Comparison of ENCODE assay signal across 8 cellular contexts in genomic region chr3:179148446-179149238, GRCh38.
DNase-seq lines count a peak whose midpoint lies in the region; ATAC-seq lines count a peak whose summit lies in the region.

No MANE protein-coding gene starts in this region.

- no peaks in the 10 kb centered on the region for H3K27me3 Mint-ChIP-seq in memory B cell

- no peaks in the 10 kb centered on the region for H3K36me3 ChIP-seq in effector memory CD4-positive, alpha-beta T cell (ENCODE audit: control insufficient read depth, insufficient read depth, low read length)

- H3K4me1 Mint-ChIP-seq in memory B cell = peaks cover 28% of the 10 kb centered on the region

- no peak overlapping the region for H3K27ac Mint-ChIP-seq in memory B cell

- peak; percentile 29 for ATAC-seq in HG02943 (IDR thresholded peaks at IDR 0.05; ENCODE audit: low read depth, unreplicated experiment)
- ATAC-seq in memory B cell (ENCODE audit: low read depth) = peak; percentile 2

- H3K27ac ChIP-seq in effector memory CD4-positive, alpha-beta T cell (ENCODE audit: insufficient read depth, low read length, poor library complexity, severe bottlenecking) = peak overlapping the region; percentile 98

- H3K36me3 Mint-ChIP-seq in memory B cell = no peaks in the 10 kb centered on the region

- no peaks in the 10 kb centered on the region for H3K9me3 ChIP-seq in effector memory CD4-positive, alpha-beta T cell (ENCODE audit: control insufficient read depth, low read length)

- H3K27me3 ChIP-seq in effector memory CD4-positive, alpha-beta T cell (replicated peaks; ENCODE audit: control insufficient read depth, insufficient read depth, low read length, poor library complexity, severe bottlenecking) = no peaks in the 10 kb centered on the region

- H3K4me1 ChIP-seq in effector memory CD4-positive, alpha-beta T cell (ENCODE audit: control insufficient read depth, insufficient read depth, low read length, poor library complexity, severe bottlenecking) = peaks cover 9% of the 10 kb centered on the region

- peak overlapping the region; percentile 97 for H3K4me3 Mint-ChIP-seq in memory B cell

- DNase-seq in SIG-M5 treated with dmso at 0.1 percent for 504 hours (lab: John Stamatoyannopoulos, UW; ENCODE audit: unreplicated experiment) = peak; percentile 59
- no peak for DNase-seq in SIG-M5 (lab: John Stamatoyannopoulos, UW)
- peak; percentile 26 for DNase-seq in NCI-H345 treated with DMSO at 0.1 percent for 48 hours (lab: John Stamatoyannopoulos, UW; ENCODE audit: unreplicated experiment)
- peak; percentile 81 for DNase-seq in activated CD8-positive, alpha-beta memory T cell treated with anti-CD3 and anti-CD28 coated beads for 24 hours
- peak; percentile 40 to 65 (median 47) for DNase-seq in effector memory CD4-positive, alpha-beta T cell
- peak; percentile 41 to 75 for DNase-seq in memory B cell (ENCODE audit: low spot score in 2 of 2)
- peak; percentile 41 for DNase-seq in stimulated activated CD8-positive, alpha-beta memory T cell treated with anti-CD3 and anti-CD28 coated beads, Interleukin-12 subunit alpha, Interleukin-12 subunit beta, amount 100 ng/mL, for 4 hours (ENCODE audit: low read depth)

- peak overlapping the region; percentile 99 for H3K4me3 ChIP-seq in effector memory CD4-positive, alpha-beta T cell (ENCODE audit: insufficient read depth, low read depth, low read length, poor library complexity, severe bottlenecking)

- no peaks in the 10 kb centered on the region for H3K9me3 Mint-ChIP-seq in memory B cell
